ENCODE assay signal across 10 cellular contexts in genomic region chr11:6497069-6497839, GRCh38. TPM values are rescaled to one million over a fixed set of nuclear protein-coding genes. Genes with fewer than 3 reads are reported as not detected.
DNase-seq lines count a peak whose midpoint lies in the region; ATAC-seq and TF ChIP-seq lines count a peak whose summit lies in the region.
"Had no signal": no experiment of that assay in that cellular context is flagged by ENCODE, and none has a peak within 500 bp of the region (broad histone marks: within the 10 kb centered on the region; RNA-seq: fewer than 3 reads in every experiment).

DNHD1 (plus strand) TSS chr11:6497280; CDS start chr11:6498216, 936 bp downstream.

- H3K4me1 ChIP-seq in esophagus muscularis mucosa (peaks cover 4 to 25% (median 22%) of the 10 kb centered on the region in 4 donors), muscle layer of duodenum (ENCODE audit: control insufficient read depth in 1 of 2, insufficient read depth in 2 of 2, low read length in 2 of 2) (peaks cover 0 to 15% of the 10 kb centered on the region in 2 donors), aorta (ENCODE audit: control insufficient read depth in 1 of 2, insufficient read depth in 2 of 2, low read length in 2 of 2) (no peaks in the 10 kb centered on the region)

- H3K9me3 ChIP-seq in esophagus muscularis mucosa (no peaks in the 10 kb centered on the region), muscle layer of duodenum (ENCODE audit: control insufficient read depth in 1 of 2, low read length in 2 of 2) (no peaks in the 10 kb centered on the region), aorta (ENCODE audit: control insufficient read depth, low read length) (no peaks in the 10 kb centered on the region)

- H3K36me3 ChIP-seq in esophagus muscularis mucosa (peaks cover 0 to 41% (median 12%) of the 10 kb centered on the region in 4 donors), muscle layer of duodenum (ENCODE audit: control insufficient read depth in 1 of 2, insufficient read depth in 2 of 2, low read length in 2 of 2) (peaks cover 7 to 13% of the 10 kb centered on the region in 2 donors), aorta (ENCODE audit: control insufficient read depth in 1 of 2, insufficient read depth in 2 of 2, low read length in 1 of 2) (peaks cover 0 to 2% of the 10 kb centered on the region in 2 donors)

- no peak for TF ChIP-seq CTCF in esophagus muscularis mucosa (IDR thresholded peaks at IDR 0.05)

- 52% methylated on average over 33 of the region's 33 CpGs for WGBS in esophagus muscularis mucosa
- 43 to 44% methylated on average over 33 of the region's 33 CpGs for WGBS in aorta, 2 donors

- H3K4me3 ChIP-seq in esophagus muscularis mucosa, result peak within 1 kb of the TSS; percentile 40 to 52 (median 46)
- peak within 1 kb of the TSS; percentile 35 to 57 for H3K4me3 ChIP-seq in muscle layer of duodenum (ENCODE audit: low read depth in 1 of 2, low read length in 2 of 2)
- no peak within 1 kb of the TSS for H3K4me3 ChIP-seq in aorta (ENCODE audit: low read length in 2 of 2)

- H3K27me3 ChIP-seq in esophagus muscularis mucosa, result no peaks in the 10 kb centered on the region
- no peaks in the 10 kb centered on the region for H3K27me3 ChIP-seq in muscle layer of duodenum (ENCODE audit: low read depth, low read length)
- H3K27me3 ChIP-seq in aorta (ENCODE audit: control insufficient read depth in 1 of 2, insufficient read depth in 2 of 2, low read length in 1 of 2), result no peaks in the 10 kb centered on the region

- ATAC-seq in Right ventricle myocardium inferior (peak; percentile 56), aorta (ENCODE audit: low FRiP score) (peak; percentile 22), HG03469 (IDR thresholded peaks at IDR 0.05; ENCODE audit: unreplicated experiment) (no peak), HG03521 (IDR thresholded peaks at IDR 0.05; ENCODE audit: unreplicated experiment) (no peak)

- peak within 1 kb of the TSS in 3 of 4 donors; percentile 36 to 60 (median 52) for H3K27ac ChIP-seq in esophagus muscularis mucosa (replicated peaks in 1 of 4)
- no peak within 1 kb of the TSS for H3K27ac ChIP-seq in muscle layer of duodenum (ENCODE audit: low read length)
- H3K27ac ChIP-seq in aorta (ENCODE audit: low read depth in 1 of 2, low read length in 2 of 2), result peak within 1 kb of the TSS; percentile 30 to 48

- no peak for TF ChIP-seq EP300 in esophagus muscularis mucosa (IDR thresholded peaks at IDR 0.05)

- intact Hi-C loops in Right ventricle myocardium inferior (cut with DNase I) (no loop called here), cardiac septum (cut with DNase I) (no loop called here), esophagus muscularis mucosa (cut with DNase I) (no loop called here), aorta (cut with DNase I) (no loop called here)

- no peak for TF ChIP-seq POLR2A in esophagus muscularis mucosa (IDR thresholded peaks at IDR 0.05; ENCODE audit: low read depth)

- DNase-seq in Right ventricle myocardium inferior (ENCODE audit: missing footprints) (no peak), cardiac septum (ENCODE audit: low spot score) (no peak), esophagus muscularis mucosa (ENCODE audit: extremely low spot score) (peak; percentile 87), aorta (peak in 1 of 2 donors; percentile 76), SHP77 (lab: John Stamatoyannopoulos, UW) (no peak)
- DNase-seq: activated CD4-positive, alpha-beta T cell treated with anti-CD3 and anti-CD28 coated beads for 4 hours; NCI-H2029 treated with DMSO at 0.1 percent for 48 hours had no signal

RNA-seq across cellular contexts. Expression of gene DNHD1, which starts in this region (rescaled TPM):
- total RNA-seq in Right ventricle myocardium inferior (3.9 TPM), cardiac septum (8.2 TPM), esophagus muscularis mucosa (10 to 100 TPM in 1 of 4 donors, 1 to 10 TPM in 3; 6.1 to 14.5 (median 7.0) TPM), aorta (10 to 100 TPM; 24.1 to 28.1 TPM)
- 10 to 100 TPM in 1 of 2 donors, 1 to 10 TPM in 1; 1.9 to 20.5 TPM for polyA plus RNA-seq in aorta

Comparison
In these comparisons a context has a peak if more than half of its experiments do, and no peak if none do; other contexts are left out.
1. ATAC-seq: peak in Right ventricle myocardium inferior (single experiment) and aorta (single experiment); none in HG03469 (single experiment) and HG03521 (single experiment).
2. H3K4me3 ChIP-seq: peak in esophagus muscularis mucosa (4 of 4) and muscle layer of duodenum (2 of 2); none in aorta (0 of 2).